Comparison of ENCODE assay signal across 8 cellular contexts in genomic region chr15:31128919-31129768, GRCh38. TPM values are rescaled to one million over a fixed set of nuclear protein-coding genes. Genes with fewer than 3 reads are reported as not detected.
A peak's percentile ranks its signal among the peaks of the same experiment; 100 is the strongest.
DNase-seq lines count a peak whose midpoint lies in the region; ATAC-seq, FAIRE-seq and TF ChIP-seq lines count a peak whose summit lies in the region.

No MANE protein-coding gene starts in this region.

- in situ Hi-C loops in HepG2 (cut with HindIII; ENCODE audit: extremely low pct_ligation_motif_present, low pct_unique_long_range_greater_than_20kb) = loop anchor here (10.0 to 25.0 kb wide), 2 partner anchors 142 to 334 kb away; partner anchors contain the start of gene MTMR10

- TF ChIP-seq CTCF in AG04450 (IDR thresholded peaks at IDR 0.05; ENCODE audit: low read depth, low read length) (peak; percentile 99), choroid plexus epithelial cell (conservative IDR thresholded peaks at IDR 0.05; ENCODE audit: low read depth, low read length) (peak; percentile 99), HepG2 (CRISPR knock-in tag; IDR thresholded peaks at IDR 0.05) (peak; percentile 90)

- H3K9me3 ChIP-seq in AG04450 (ENCODE audit: control insufficient read depth, insufficient read depth, low read length) (peaks cover 4% of the 10 kb centered on the region; the same call in 1 of the 2 replicates), HepG2 (ENCODE audit: low read length) (no peaks in the 10 kb centered on the region)

- FAIRE-seq in HepG2 (lab: Jason Lieb, UNC) = peak; percentile 75

- TF ChIP-seq RAD21 in HepG2 (CRISPR knock-in tag; IDR thresholded peaks at IDR 0.05) = peak; percentile 81

- no peak overlapping the region for H3K27ac Mint-ChIP-seq in activated CD4-positive, alpha-beta T cell treated with anti-CD3 and anti-CD28 coated beads, Interleukin-2, amount 10 ng/mL, durations not matched to agents 7 days and 5 days

- TF ChIP-seq POLR2A in HepG2 (IDR thresholded peaks at IDR 0.05; ENCODE audit: insufficient read depth in 1 of 2, low read depth in 2 of 2, low read length in 2 of 2) = no peak

- no peak for TF ChIP-seq EP300 in HepG2 (IDR thresholded peaks at IDR 0.05; ENCODE audit: low read depth in 2 of 2, low read length in 2 of 2)
- no peak for TF ChIP-seq EP300 in HepG2 (CRISPR knock-in tag; IDR thresholded peaks at IDR 0.05; ENCODE audit: borderline replicate concordance)

- 25% methylated on average over 11 of the region's 19 CpGs for WGBS in HepG2 (ENCODE audit: low lambda C conversion rate)

- no peaks in the 10 kb centered on the region for H3K36me3 Mint-ChIP-seq in activated CD4-positive, alpha-beta T cell treated with anti-CD3 and anti-CD28 coated beads, Interleukin-2, amount 10 ng/mL, durations not matched to agents 7 days and 5 days (ENCODE audit: low read depth)

- no TSS peak for BruUV-seq in HepG2 (replicated peaks; lab: Mats Ljungman, UMichigan)

- H3K27me3 Mint-ChIP-seq in activated CD4-positive, alpha-beta T cell treated with anti-CD3 and anti-CD28 coated beads, Interleukin-2, amount 10 ng/mL, durations not matched to agents 7 days and 5 days = no peaks in the 10 kb centered on the region

- H3K27ac ChIP-seq in AG04450 (ENCODE audit: low read depth, low read length) (no peak overlapping the region), HepG2 (ENCODE audit: extremely low read length, insufficient read depth, low read length) (no peak overlapping the region)

- no peak overlapping the region for H3K4me3 ChIP-seq in AG04450 (ENCODE audit: low read depth, low read length)
- H3K4me3 ChIP-seq in choroid plexus epithelial cell (ENCODE audit: low read depth, low read length) = no peak overlapping the region
- peak overlapping the region in 1 of 3 experiments; percentile 49; a peak in 1 of 6 replicates for H3K4me3 ChIP-seq in HepG2 (replicated peaks in 1 of 3; ENCODE audit: insufficient read depth in 1 of 3, low read depth in 2 of 3, low read length in 3 of 3)

- H3K4me2 ChIP-seq in HepG2 (ENCODE audit: low read depth, low read length) = peak overlapping the region; percentile 79

- no peaks in the 10 kb centered on the region for H3K9me3 Mint-ChIP-seq in activated CD4-positive, alpha-beta T cell treated with anti-CD3 and anti-CD28 coated beads, Interleukin-2, amount 10 ng/mL, durations not matched to agents 7 days and 5 days

- CTCF ChIA-PET in AG04450 (lab: Charles Lee) (interaction anchor here (0.5 to 3.3 kb wide), 64 partner anchors 9 to 470 kb away, joined by 3 to 19 read pairs (median 4); partner anchors contain the start of genes FAN1 and MTMR10), HepG2 (lab: Yijun Ruan, JAX; ENCODE audit: low intra/inter-chr PET ratio, low total read pairs) (interaction anchor here (1.0 kb wide), 1 partner anchor 69 kb away, joined by 3 read pairs; no protein-coding TSS in a partner anchor)
- CTCF ChIA-PET in activated CD4-positive, alpha-beta T cell treated with anti-CD3 and anti-CD28 coated beads, Interleukin-2, amount 10 ng/mL, durations not matched to agents 7 days and 5 days (lab: Charles Lee) = interaction anchor here (0.6 to 1.9 kb wide), 18 partner anchors 8 to 421 kb away, joined by 3 to 7 read pairs (median 3); partner anchors contain the start of gene FAN1

- H3K4me1 ChIP-seq in HepG2 (ENCODE audit: insufficient read depth, low read length) = peaks cover 31% of the 10 kb centered on the region

- intact Hi-C loops in HepG2 (cut with micrococcal nuclease; ENCODE audit: unreplicated experiment) = loop anchor here (2.0 to 10.0 kb wide), 3 partner anchors 134 to 234 kb away; partner anchors contain the start of gene MTMR10

- no peaks in the 10 kb centered on the region for H3K79me2 ChIP-seq in HepG2 (ENCODE audit: insufficient read depth, low read length)

- ATAC-seq in GM18909 (IDR thresholded peaks at IDR 0.05; ENCODE audit: poor library complexity, unreplicated experiment) = peak; percentile 55
- ATAC-seq in HepG2 = peak; percentile 89
- ATAC-seq in GM18519 (IDR thresholded peaks at IDR 0.05; ENCODE audit: low FRiP score, unreplicated experiment) = no peak

- H4K20me1 ChIP-seq in HepG2 (ENCODE audit: insufficient read depth, low read length) = no peaks in the 10 kb centered on the region

- H3K36me3 ChIP-seq in HepG2 (replicated peaks in 1 of 2; ENCODE audit: control insufficient read depth in 1 of 2, insufficient read depth in 2 of 2, low read length in 2 of 2) = no peaks in the 10 kb centered on the region

- DNase-seq in AG04450 (ENCODE audit: low read depth, low spot score) (peak; percentile 20), NCI-H2171 (lab: John Stamatoyannopoulos, UW) (peak; percentile 13), choroid plexus epithelial cell (ENCODE audit: low read depth) (peak; percentile 76), HepG2 (ENCODE audit: low spot score) (peak; percentile 18)
- DNase-seq in activated CD4-positive, alpha-beta T cell treated with anti-CD3 and anti-CD28 coated beads, Interleukin-2, amount 10 ng/mL, durations not matched to agents 7 days and 5 days = peak; percentile 82
- peak; percentile 76 for DNase-seq in stimulated activated CD4-positive, alpha-beta T cell treated with anti-CD3 and anti-CD28 coated beads, Interleukin-4, amount 100 ng/mL, for 24 hours

- no peaks in the 10 kb centered on the region for H3K4me1 Mint-ChIP-seq in activated CD4-positive, alpha-beta T cell treated with anti-CD3 and anti-CD28 coated beads, Interleukin-2, amount 10 ng/mL, durations not matched to agents 7 days and 5 days

- H3K4me3 Mint-ChIP-seq in activated CD4-positive, alpha-beta T cell treated with anti-CD3 and anti-CD28 coated beads, Interleukin-2, amount 10 ng/mL, durations not matched to agents 7 days and 5 days = no peak overlapping the region

- H3K9ac ChIP-seq in HepG2 (ENCODE audit: insufficient read depth, low read depth, low read length) = no peak overlapping the region

- peaks cover 5% of the 10 kb centered on the region for H3K27me3 ChIP-seq in AG04450 (ENCODE audit: control insufficient read depth, insufficient read depth, low read length)
- peaks cover 0 to 1% of the 10 kb centered on the region in 2 experiments; a peak in 1 of 5 replicates for H3K27me3 ChIP-seq in HepG2 (ENCODE audit: control insufficient read depth in 1 of 2, insufficient read depth in 2 of 2, low read length in 2 of 2)

- peak overlapping the region; percentile 43 for H2AFZ ChIP-seq in HepG2 (ENCODE audit: low read length)

- POLR2A ChIA-PET in AG04450 (lab: Yijun Ruan, JAX) (interaction anchor here (0.7 to 1.1 kb wide), 3 partner anchors 8 to 138 kb away, joined by 3 to 6 read pairs (median 4); partner anchors contain the start of gene MTMR10), HepG2 (lab: Yijun Ruan, JAX) (interaction anchor here (1.0 to 1.6 kb wide), 3 partner anchors 138 to 187 kb away, joined by 3 to 11 read pairs (median 3); partner anchors contain the start of gene MTMR10)
- POLR2A ChIA-PET in activated CD4-positive, alpha-beta T cell treated with anti-CD3 and anti-CD28 coated beads, Interleukin-2, amount 10 ng/mL, durations not matched to agents 7 days and 5 days (lab: Charles Lee) = no interaction called here

TF ChIP-seq in HepG2, 621 proteins besides CTCF, POLR2A, EP300 and RAD21 (continues in another document):
- TF ChIP-seq SALL1 (CRISPR knock-in tag; IDR thresholded peaks at IDR 0.05) = peak; percentile 12; the same call in 1 of the 2 replicates
- TF ChIP-seq ATF7-NPFF (CRISPR knock-in tag; IDR thresholded peaks at IDR 0.05; ENCODE audit: low read depth) = no peak
- TF ChIP-seq ZFP91 (CRISPR knock-in tag; IDR thresholded peaks at IDR 0.05; ENCODE audit: borderline replicate concordance) = 0 out of 2 replicates have a peak, but pooled peaks have one; percentile 6
- TF ChIP-seq ZNF672 (CRISPR knock-in tag; IDR thresholded peaks at IDR 0.05) = no peak
- TF ChIP-seq MAFK (conservative IDR thresholded peaks at IDR 0.05 in 1 of 2, IDR thresholded peaks at IDR 0.05 in 1 of 2; ENCODE audit: low read length in 2 of 2) = peak; percentile 57 to 63

RNA-seq across cellular contexts. Expression of gene TRPM1, which starts 27.6 kb away (rescaled TPM):
- polyA plus RNA-seq in AG04450 (2011; rRNA removed) (not detected in 2 replicates), HepG2 (2011; rRNA removed) (not detected in 2 replicates)
- not detected in 2 replicates for polyA minus RNA-seq in AG04450 (2011; rRNA and poly(A)+ RNA removed)
- not detected for total RNA-seq in activated CD4-positive, alpha-beta T cell treated with anti-CD3 and anti-CD28 coated beads, Interleukin-2, amount 10 ng/mL, durations not matched to agents 7 days and 5 days
- not detected in 2 replicates for total RNA-seq in HepG2 (2016; rRNA removed; fragmentation: Illumina TruSeq; extraction: Trizol)
- not detected in 2 replicates for total RNA-seq in HepG2 (2016; cell fraction: cytosol; rRNA removed; fragmentation: Illumina TruSeq; extraction: Trizol; ENCODE audit: low read depth)
- not detected in 2 replicates for total RNA-seq in HepG2 (2016; cell fraction: insoluble cytoplasmic fraction; rRNA removed; fragmentation: Illumina TruSeq; extraction: Trizol)
- not detected in 2 replicates for total RNA-seq in HepG2 (2016; cell fraction: membrane; rRNA removed; fragmentation: Illumina TruSeq; extraction: Trizol)
- not detected in 2 replicates for total RNA-seq in HepG2 (2016; cell fraction: nucleus; rRNA removed; fragmentation: Illumina TruSeq; extraction: Trizol)
- not detected in 2 replicates for polyA plus RNA-seq in HepG2 (2011; cell fraction: cytosol; rRNA removed)
- polyA plus RNA-seq in HepG2 (2011; cell fraction: nucleus; rRNA removed) = not detected in 2 replicates
- polyA plus RNA-seq in HepG2 (2012) = not detected in 2 replicates
- not detected in 2 replicates for polyA plus RNA-seq in HepG2 (2016; cell fraction: cytosol; fragmentation: Illumina TruSeq; extraction: Trizol; ENCODE audit: low read depth)
- polyA plus RNA-seq in HepG2 (2016; cell fraction: insoluble cytoplasmic fraction; fragmentation: Illumina TruSeq; extraction: Trizol; ENCODE audit: low read depth) = not detected in 2 replicates
- not detected in 2 replicates for polyA plus RNA-seq in HepG2 (2016; cell fraction: membrane; fragmentation: Illumina TruSeq; extraction: Trizol; ENCODE audit: low read depth)
- polyA plus RNA-seq in HepG2 (2016; cell fraction: nucleus; fragmentation: Illumina TruSeq; extraction: Trizol; ENCODE audit: insufficient read depth, low read depth) = not detected in 2 replicates
- polyA minus RNA-seq in HepG2 (2011; rRNA and poly(A)+ RNA removed; ENCODE audit: low replicate concordance) = not detected in 2 replicates
- not detected in 2 replicates for polyA minus RNA-seq in HepG2 (2011; cell fraction: cytosol; rRNA and poly(A)+ RNA removed)
- polyA minus RNA-seq in HepG2 (2011; cell fraction: nucleus; rRNA and poly(A)+ RNA removed) = not detected in 2 replicates

Comparison
In these comparisons a context has a peak if more than half of its experiments do, and no peak if none do; other contexts are left out.
1. DNase-seq: peak in every context shown above with its lines; median percentile 82 in activated CD4-positive, alpha-beta T cell treated with anti-CD3 and anti-CD28 coated beads, Interleukin-2, amount 10 ng/mL, durations not matched to agents 7 days and 5 days; 76 in choroid plexus epithelial cell; 76 in stimulated activated CD4-positive, alpha-beta T cell treated with anti-CD3 and anti-CD28 coated beads, Interleukin-4, amount 100 ng/mL, for 24 hours; 20 in AG04450; 18 in HepG2; 13 in NCI-H2171.